In the genomic region with DNA sequence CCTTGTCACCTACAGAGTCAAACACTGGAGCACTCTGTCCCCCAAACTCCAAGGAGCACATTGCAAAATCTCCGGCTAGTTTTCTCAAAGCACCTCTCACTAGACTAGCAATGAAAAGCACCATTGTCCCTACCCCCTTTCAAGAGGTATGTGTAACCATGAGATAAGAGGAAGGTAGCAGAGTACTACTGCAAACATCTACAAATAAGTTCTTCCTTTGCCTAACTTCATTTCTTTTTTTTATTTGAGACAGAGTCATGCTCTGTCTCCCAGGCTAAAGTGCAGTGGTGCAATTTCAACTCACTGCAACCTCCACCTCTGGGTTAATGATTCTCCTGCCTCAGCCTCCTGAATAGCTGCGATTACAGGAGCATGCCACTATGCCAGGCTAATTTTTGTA, we compare ENCODE assay signal across 26 cellular contexts. TPM values are rescaled to one million over a fixed set of nuclear protein-coding genes. Genes with fewer than 3 reads are reported as not detected.
"Had no signal": no experiment of that assay in that cellular context is flagged by ENCODE, and none has a peak within 500 bp of the region (broad histone marks: within the 10 kb centered on the region; RNA-seq: fewer than 3 reads in every experiment).

No MANE protein-coding gene starts in this region.

- DNase-seq: activated CD4-positive, alpha-beta memory T cell treated with anti-CD3 and anti-CD28 coated beads for 36 hours; activated CD4-positive, alpha-beta T cell treated with anti-CD3 and anti-CD28 coated beads, Interleukin-2, amount 10 ng/mL, durations not matched to agents 7 days and 5 days; activated CD4-positive, CD25-positive, alpha-beta regulatory T cell; activated CD8-positive, alpha-beta memory T cell treated with anti-CD3 and anti-CD28 coated beads for 24 hours; activated gamma-delta T cell; activated naive CD4-positive, alpha-beta T cell treated with anti-CD3 and anti-CD28 coated beads for 36 hours; activated T-cell treated with anti-CD3 and anti-CD28 coated beads, Interleukin-2, amount 50 U/mL, for 4 hours; cerebellar nuclear complex; MV-4-11; NCI-H1092 treated with DMSO at 0.1 percent for 48 hours; NCI-H1417 treated with DMSO at 0.1 percent for 48 hours; NCI-H1694; NCI-H2029; NCI-H446; NCI-H524; PC-3; SIG-M5; T-helper 1 cell had no signal

- H3K4me3 Mint-ChIP-seq: activated CD4-positive, alpha-beta memory T cell treated with anti-CD3 and anti-CD28 coated beads for 36 hours; activated CD4-positive, alpha-beta T cell treated with anti-CD3 and anti-CD28 coated beads, Interleukin-2, amount 10 ng/mL, durations not matched to agents 7 days and 5 days; activated naive CD4-positive, alpha-beta T cell treated with anti-CD3 and anti-CD28 coated beads for 36 hours; activated naive CD8-positive, alpha-beta T cell; activated T-cell treated with anti-CD3 and anti-CD28 coated beads, Interleukin-2, amount 50 U/mL, for 4 hours had no signal

- H3K27ac Mint-ChIP-seq: activated CD4-positive, alpha-beta memory T cell treated with anti-CD3 and anti-CD28 coated beads for 36 hours; activated CD4-positive, alpha-beta T cell treated with anti-CD3 and anti-CD28 coated beads, Interleukin-2, amount 10 ng/mL, durations not matched to agents 7 days and 5 days; activated naive CD4-positive, alpha-beta T cell treated with anti-CD3 and anti-CD28 coated beads for 36 hours; activated naive CD8-positive, alpha-beta T cell had no signal

- H3K4me2 ChIP-seq: KMS-11 had no signal

- H3K36me3 Mint-ChIP-seq: activated CD4-positive, alpha-beta memory T cell treated with anti-CD3 and anti-CD28 coated beads for 36 hours; activated naive CD8-positive, alpha-beta T cell had no signal

- H3K9me3 Mint-ChIP-seq: activated CD4-positive, alpha-beta memory T cell treated with anti-CD3 and anti-CD28 coated beads for 36 hours; activated naive CD4-positive, alpha-beta T cell treated with anti-CD3 and anti-CD28 coated beads for 36 hours; activated T-cell treated with anti-CD3 and anti-CD28 coated beads, Interleukin-2, amount 50 U/mL, for 4 hours had no signal

- H3K27ac ChIP-seq: KMS-11, SK-N-MC, VCaP had no signal

- H3K27me3 Mint-ChIP-seq: activated CD4-positive, alpha-beta memory T cell treated with anti-CD3 and anti-CD28 coated beads for 36 hours; activated CD4-positive, alpha-beta T cell treated with anti-CD3 and anti-CD28 coated beads, Interleukin-2, amount 10 ng/mL, durations not matched to agents 7 days and 5 days; activated naive CD8-positive, alpha-beta T cell had no signal

- ATAC-seq: activated T-cell treated with anti-CD3 and anti-CD28 coated beads, Interleukin-2, amount 50 U/mL, for 4 hours; PC-3 had no signal

- H3K4me3 ChIP-seq: SK-N-MC had no signal

- H3K9ac ChIP-seq: KMS-11 had no signal

RNA-seq across cellular contexts. Expression of a gene that starts 17.7 kb away (rescaled TPM):
- total RNA-seq: activated CD4-positive, alpha-beta memory T cell treated with anti-CD3 and anti-CD28 coated beads for 36 hours; activated CD4-positive, alpha-beta T cell treated with anti-CD3 and anti-CD28 coated beads, Interleukin-2, amount 10 ng/mL, durations not matched to agents 7 days and 5 days; activated naive CD4-positive, alpha-beta T cell treated with anti-CD3 and anti-CD28 coated beads for 36 hours; activated T-cell treated with anti-CD3 and anti-CD28 coated beads, Interleukin-2, amount 50 U/mL, for 4 hours; cardiac septum; MCF 10A; PC-3; T-helper 2 cell treated with Interferon-gamma antibody and Interleukin-4, amounts not matched to agents 100 ng/mL and 5 ng/mL, for 36 hours had no signal
- polyA plus RNA-seq: adipose tissue had no signal
